22 cellular contexts compared by ENCODE assay signal in genomic region chr2:226217191-226217590, GRCh38.
"Had no signal": no experiment of that assay in that cellular context is flagged by ENCODE, and none has a peak within 500 bp of the region (broad histone marks: within the 10 kb centered on the region; RNA-seq: fewer than 3 reads in every experiment).

No MANE protein-coding gene starts in this region.

- H3K4me1 ChIP-seq: left lung, lower lobe of right lung had no signal

- FAIRE-seq: colon, endothelial cell of umbilical vein, frontal cortex, islet of Langerhans had no signal

- H3K36me3 Mint-ChIP-seq: mesothelial cell of epicardium, naive B cell had no signal

- H3K4me3 ChIP-seq: coronary artery, dorsolateral prefrontal cortex, esophagus muscularis mucosa, gastroesophageal sphincter, heart left ventricle, hepatocyte, left lung, lower lobe of right lung, mucosa of descending colon had no signal

- H3K4me3 Mint-ChIP-seq: mesothelial cell of epicardium, naive B cell had no signal

- H3K4me2 ChIP-seq: hepatocyte had no signal

- ATAC-seq: foreskin keratinocyte, gastroesophageal sphincter, heart left ventricle, left lung, left ventricle myocardium superior, lower lobe of right lung, mucosa of descending colon had no signal

- H2AFZ ChIP-seq: hepatocyte had no signal

- H3K27ac ChIP-seq: coronary artery, dorsolateral prefrontal cortex, esophagus muscularis mucosa, foreskin keratinocyte, gastroesophageal sphincter, heart left ventricle, hepatocyte, left lung, lower lobe of right lung had no signal

- H3K9me3 Mint-ChIP-seq: mesothelial cell of epicardium, naive B cell had no signal

- H3K27ac Mint-ChIP-seq: mesothelial cell of epicardium had no signal

- DNase-seq: dermis blood vessel endothelial cell; dorsolateral prefrontal cortex; effector CD4-positive, alpha-beta T cell; effector memory CD4-positive, alpha-beta T cell; foreskin keratinocyte; heart left ventricle; left cardiac atrium; left lung; left ventricle myocardium superior; lower lobe of right lung; mesenchymal stem cell; mucosa of descending colon; naive B cell had no signal

- H3K79me2 ChIP-seq: hepatocyte had no signal

- H3K36me3 ChIP-seq: esophagus muscularis mucosa, gastroesophageal sphincter, heart left ventricle, left lung, lower lobe of right lung had no signal

- H3K9me3 ChIP-seq: esophagus muscularis mucosa, gastroesophageal sphincter, heart left ventricle, left lung, lower lobe of right lung, mucosa of descending colon had no signal

- H3K27me3 ChIP-seq: dorsolateral prefrontal cortex, esophagus muscularis mucosa, foreskin keratinocyte, gastroesophageal sphincter, heart left ventricle, hepatocyte, left lung had no signal
